In the genomic region with DNA sequence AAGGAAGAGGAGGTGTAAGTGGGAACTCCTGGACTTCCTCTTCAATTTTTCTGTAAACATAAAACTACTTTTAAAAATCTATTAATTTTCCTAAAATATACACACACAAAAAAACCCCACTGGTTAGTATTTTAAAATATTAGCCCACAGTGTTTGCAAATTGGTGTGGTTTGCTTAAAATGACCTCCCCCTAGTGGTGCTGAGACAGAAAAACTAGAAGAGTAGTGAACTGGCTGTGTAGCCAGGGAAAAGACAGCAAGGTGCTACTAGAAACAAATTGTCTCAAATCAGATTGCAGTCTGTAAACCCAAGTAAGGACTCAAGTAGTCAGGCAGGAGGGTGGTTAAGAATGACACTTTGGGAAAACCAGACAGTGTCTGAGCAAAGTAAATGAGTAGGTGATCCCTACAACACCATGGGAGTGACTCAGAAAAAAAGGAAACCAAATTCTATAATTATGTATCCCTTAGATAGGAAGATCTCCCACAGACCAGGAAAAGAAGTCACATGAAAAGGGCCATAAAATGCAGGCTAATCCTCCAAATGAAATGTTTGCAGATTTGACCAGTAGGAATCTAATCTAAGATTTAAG, we compare ENCODE assay signal across 10 cellular contexts. TPM values are rescaled to one million over a fixed set of nuclear protein-coding genes. Genes with fewer than 3 reads are reported as not detected.
DNase-seq lines count a peak whose midpoint lies in the region; ATAC-seq and TF ChIP-seq lines count a peak whose summit lies in the region.
"Had no signal": no experiment of that assay in that cellular context is flagged by ENCODE, and none has a peak within 500 bp of the region (broad histone marks: within the 10 kb centered on the region; RNA-seq: fewer than 3 reads in every experiment).

No MANE protein-coding gene starts in this region.

- DNase-seq in GM12865 (ENCODE audit: low read depth): peak; percentile 21
- DNase-seq in SK-MEL-5 (ENCODE audit: low read depth, low spot score): peak; percentile 56
- no peak for DNase-seq in left lobe of liver (ENCODE audit: low spot score)
- no peak for DNase-seq in MG63
- DNase-seq in NCI-H128 (lab: John Stamatoyannopoulos, UW; ENCODE audit: unreplicated experiment): no peak
- DNase-seq in UCSD-AML1 (lab: John Stamatoyannopoulos, UW; ENCODE audit: unreplicated experiment): no peak
- DNase-seq: naive B cell had no signal

- no peaks in the 10 kb centered on the region for H3K9me3 ChIP-seq in MG63

- no peaks in the 10 kb centered on the region for H3K36me3 ChIP-seq in MG63

- H3K4me3 ChIP-seq in GM12865 (ENCODE audit: low read depth, low read length) (no peak overlapping the region), MG63 (no peak overlapping the region)

- in situ Hi-C loops in SK-MEL-5 (cut with HindIII; ENCODE audit: low pct_unique_long_range_greater_than_20kb, low sequenced_read_pairs): no loop called here

- TF ChIP-seq CTCF in GM12865 (IDR thresholded peaks at IDR 0.05; ENCODE audit: insufficient read depth, low read depth, low read length, missing control alignments): peak; percentile 53

- no peaks in the 10 kb centered on the region for H3K27me3 ChIP-seq in MG63

- ATAC-seq in HG02623 (IDR thresholded peaks at IDR 0.05; ENCODE audit: unreplicated experiment): peak; percentile 53
- peak; percentile 77 for ATAC-seq in left lobe of liver
- no peak for ATAC-seq in GM21515 (IDR thresholded peaks at IDR 0.05; ENCODE audit: unreplicated experiment)

RNA-seq across cellular contexts. Expression of a gene that starts 26.0 kb away (rescaled TPM):
- total RNA-seq in SK-MEL-5 (2014; rRNA removed; shearing (Covaris generic)): not detected in 2 replicates
- polyA plus RNA-seq in SK-MEL-5 (2015; cell fraction: cytosol; rRNA removed): not detected in 2 replicates
- not detected in 2 replicates for polyA plus RNA-seq in SK-MEL-5 (2015; cell fraction: nucleus; rRNA removed)
- total RNA-seq in left lobe of liver: not detected
- total RNA-seq in MG63 (2014; rRNA removed; shearing (Covaris generic); ENCODE audit: low replicate concordance): 2.6 TPM in 1 of 2 replicates, not detected in the other
- total RNA-seq: T-helper 1 cell treated with Interleukin-12 subunit alpha and Interleukin-12 subunit beta and Interleukin-4 antibody, amounts not matched to agents 30 ng/mL and 1 ng/mL, for 36 hours had no signal

RNA-seq across cellular contexts. Expression of a gene that starts 47.7 kb away (rescaled TPM):
- 0.13 TPM in 1 of 2 replicates, not detected in the other for total RNA-seq in SK-MEL-5 (2014; rRNA removed; shearing (Covaris generic))
- 0.04 TPM in 1 of 2 replicates, not detected in the other for polyA plus RNA-seq in SK-MEL-5 (2015; cell fraction: cytosol; rRNA removed)
- polyA plus RNA-seq in SK-MEL-5 (2015; cell fraction: nucleus; rRNA removed): not detected in 2 replicates
- total RNA-seq in left lobe of liver: not detected
- not detected in 2 replicates for total RNA-seq in MG63 (2014; rRNA removed; shearing (Covaris generic); ENCODE audit: low replicate concordance)
- total RNA-seq: T-helper 1 cell treated with Interleukin-12 subunit alpha and Interleukin-12 subunit beta and Interleukin-4 antibody, amounts not matched to agents 30 ng/mL and 1 ng/mL, for 36 hours had no signal

Comparison
In these comparisons a context has a peak if more than half of its experiments do, and no peak if none do; other contexts are left out.
1. DNase-seq: peak in GM12865 (single experiment) and SK-MEL-5 (single experiment); none in left lobe of liver (single experiment), MG63 (single experiment), NCI-H128 (single experiment) and UCSD-AML1 (single experiment).